8 cellular contexts compared by ENCODE assay signal in genomic region chr9:35110327-35110758, GRCh38. TPM values are rescaled to one million over a fixed set of nuclear protein-coding genes. Genes with fewer than 3 reads are reported as not detected.
DNase-seq lines count a peak whose midpoint lies in the region; ATAC-seq and TF ChIP-seq lines count a peak whose summit lies in the region.

No MANE protein-coding gene starts in this region.

- H3K14ac ChIP-seq in mesenchymal stem cell (ENCODE audit: low read length in 2 of 2): no peak overlapping the region

- no peak overlapping the region for H2AFZ ChIP-seq in mesenchymal stem cell (ENCODE audit: low read depth, low read length)

- H3K9ac ChIP-seq in mesenchymal stem cell (ENCODE audit: low read length): peak overlapping the region; percentile 97

- H3K4me1 ChIP-seq in mesenchymal stem cell (ENCODE audit: control insufficient read depth, insufficient read depth, low read depth, low read length) (peaks cover 32% of the 10 kb centered on the region), BE2C (peaks cover 16% of the 10 kb centered on the region)

- ATAC-seq in GM18907 (IDR thresholded peaks at IDR 0.05; ENCODE audit: unreplicated experiment): no peak

- DNase-seq in AG20443 (ENCODE audit: low spot score): peak; percentile 54
- peak; percentile 95 for DNase-seq in LHCN-M2 (ENCODE audit: low read depth)
- peak; percentile 56 for DNase-seq in choroid plexus epithelial cell (ENCODE audit: low read depth)
- DNase-seq in mesenchymal stem cell: peak; percentile 70
- no peak for DNase-seq in 8988T
- no peak for DNase-seq in GM10266 (ENCODE audit: extremely low spot score)
- DNase-seq in BE2C: no peak

- H3K27me3 ChIP-seq in mesenchymal stem cell (ENCODE audit: control insufficient read depth in 1 of 2, insufficient read depth in 1 of 2, low read length in 2 of 2) (no peaks in the 10 kb centered on the region), BE2C (no peaks in the 10 kb centered on the region)

- WGBS in mesenchymal stem cell: 11% methylated on average over 2 of the region's 3 CpGs

- TF ChIP-seq CTCF in choroid plexus epithelial cell (conservative IDR thresholded peaks at IDR 0.05; ENCODE audit: low read depth, low read length): no peak
- no peak for TF ChIP-seq CTCF in GM10266 (IDR thresholded peaks at IDR 0.05; ENCODE audit: control insufficient read depth, insufficient read depth, low read depth, missing control alignments)
- TF ChIP-seq CTCF in BE2C (IDR thresholded peaks at IDR 0.05; ENCODE audit: low read depth, low read length): no peak

- peak overlapping the region; percentile 78 for H2AK5ac ChIP-seq in mesenchymal stem cell (ENCODE audit: low read length, severe bottlenecking)

- H2BK120ac ChIP-seq in mesenchymal stem cell (ENCODE audit: low read depth, low read length): no peak overlapping the region

- peak overlapping the region in 1 of 2 experiments; percentile 5 for H3K18ac ChIP-seq in mesenchymal stem cell (ENCODE audit: low read depth in 1 of 2, low read length in 2 of 2)

- H3K27ac ChIP-seq in mesenchymal stem cell (ENCODE audit: low read length, poor library complexity, severe bottlenecking): peak overlapping the region; percentile 87

- no peak overlapping the region for H3K4ac ChIP-seq in mesenchymal stem cell (ENCODE audit: low read depth in 1 of 2, low read length in 2 of 2)

- H3K4me2 ChIP-seq in mesenchymal stem cell (ENCODE audit: low read length, poor library complexity, severe bottlenecking): peak overlapping the region; percentile 95

- H3K36me3 ChIP-seq in mesenchymal stem cell (ENCODE audit: control insufficient read depth in 1 of 2, insufficient read depth in 2 of 2, low read depth in 1 of 2, low read length in 2 of 2) (peaks cover 39 to 42% of the 10 kb centered on the region in 2 experiments), BE2C (no peaks in the 10 kb centered on the region)

- H2BK5ac ChIP-seq in mesenchymal stem cell (ENCODE audit: low read depth, low read length, poor library complexity, severe bottlenecking): no peak overlapping the region

- H2BK15ac ChIP-seq in mesenchymal stem cell (ENCODE audit: low read depth, poor library complexity, severe bottlenecking): no peak overlapping the region

- H4K91ac ChIP-seq in mesenchymal stem cell (ENCODE audit: low read length): no peak overlapping the region

- no peak overlapping the region for H3K23ac ChIP-seq in mesenchymal stem cell (ENCODE audit: low read length in 2 of 2)

- H2BK12ac ChIP-seq in mesenchymal stem cell (ENCODE audit: low read length in 2 of 2): peak overlapping the region in 1 of 2 experiments; percentile 32

- H3K79me1 ChIP-seq in mesenchymal stem cell (replicated peaks; ENCODE audit: low read length, poor library complexity, severe bottlenecking): peaks cover 40% of the 10 kb centered on the region

- no peaks in the 10 kb centered on the region for H3K9me3 ChIP-seq in mesenchymal stem cell (ENCODE audit: control insufficient read depth, low read length)
- no peaks in the 10 kb centered on the region for H3K9me3 ChIP-seq in BE2C

- no peak overlapping the region for H4K8ac ChIP-seq in mesenchymal stem cell (ENCODE audit: low read length)

- peak overlapping the region; percentile 88 for H3K4me3 ChIP-seq in choroid plexus epithelial cell (ENCODE audit: low read depth, low read length)
- H3K4me3 ChIP-seq in mesenchymal stem cell (ENCODE audit: insufficient read depth in 1 of 2, low read depth in 1 of 2, low read length in 2 of 2): peak overlapping the region; percentile 1 to 97
- no peak overlapping the region for H3K4me3 ChIP-seq in BE2C (ENCODE audit: low read depth, low read length)

RNA-seq across cellular contexts. Expression of gene ATOSB, which starts 5.3 kb away (rescaled TPM):
- total RNA-seq in LHCN-M2 (2014; rRNA removed): 34.8 and 36.0 TPM in 2 replicates
- 37.4 TPM for polyA plus RNA-seq in LHCN-M2 (2012)
- 43.5 TPM for polyA plus RNA-seq in mesenchymal stem cell (2013, experiment 1 of 2)
- 43.3 TPM for polyA plus RNA-seq in mesenchymal stem cell (2013, experiment 2 of 2)
- polyA plus RNA-seq in BE2C (2012; ENCODE audit: insufficient read depth, insufficient read length, low read depth): 17.6 TPM

RNA-seq across cellular contexts. Expression of gene STOML2, which starts 7.4 kb away (rescaled TPM):
- total RNA-seq in LHCN-M2 (2014; rRNA removed): 138 and 153 TPM in 2 replicates
- 147 TPM for polyA plus RNA-seq in LHCN-M2 (2012)
- 95.3 TPM for polyA plus RNA-seq in mesenchymal stem cell (2013, experiment 1 of 2)
- 89.1 TPM for polyA plus RNA-seq in mesenchymal stem cell (2013, experiment 2 of 2)
- polyA plus RNA-seq in BE2C (2012; ENCODE audit: insufficient read depth, insufficient read length, low read depth): 142 TPM

RNA-seq across cellular contexts. Expression of gene PIGO, which starts 14.0 kb away (rescaled TPM):
- 21.7 and 23.7 TPM in 2 replicates for total RNA-seq in LHCN-M2 (2014; rRNA removed)
- polyA plus RNA-seq in LHCN-M2 (2012): 15.6 TPM
- 14.0 TPM for polyA plus RNA-seq in mesenchymal stem cell (2013, experiment 1 of 2)
- polyA plus RNA-seq in mesenchymal stem cell (2013, experiment 2 of 2): 14.1 TPM
- 23.5 TPM for polyA plus RNA-seq in BE2C (2012; ENCODE audit: insufficient read depth, insufficient read length, low read depth)

RNA-seq across cellular contexts. Expression of gene FANCG, which starts 30.6 kb away (rescaled TPM):
- 54.2 and 60.9 TPM in 2 replicates for total RNA-seq in LHCN-M2 (2014; rRNA removed)
- 34.1 TPM for polyA plus RNA-seq in LHCN-M2 (2012)
- 5.8 TPM for polyA plus RNA-seq in mesenchymal stem cell (2013, experiment 1 of 2)
- polyA plus RNA-seq in mesenchymal stem cell (2013, experiment 2 of 2): 6.7 TPM
- 9.5 TPM for polyA plus RNA-seq in BE2C (2012; ENCODE audit: insufficient read depth, insufficient read length, low read depth)

RNA-seq across cellular contexts. Expression of gene VCP, which starts 37.9 kb away (rescaled TPM):
- total RNA-seq in LHCN-M2 (2014; rRNA removed): 294 and 327 TPM in 2 replicates
- polyA plus RNA-seq in LHCN-M2 (2012): 340 TPM
- polyA plus RNA-seq in mesenchymal stem cell (2013, experiment 1 of 2): 135 TPM
- polyA plus RNA-seq in mesenchymal stem cell (2013, experiment 2 of 2): 128 TPM
- polyA plus RNA-seq in BE2C (2012; ENCODE audit: insufficient read depth, insufficient read length, low read depth): 117 TPM

Comparison
In these comparisons a context has a peak if more than half of its experiments do, and no peak if none do; other contexts are left out.
1. DNase-seq: peak in AG20443 (single experiment), LHCN-M2 (single experiment), choroid plexus epithelial cell (single experiment) and mesenchymal stem cell (single experiment); none in 8988T (single experiment), GM10266 (single experiment) and BE2C (single experiment).